1 cellular context compared by ENCODE assay signal in genomic region chrX:152926923-152927322, GRCh38.
TF ChIP-seq lines count a peak whose summit lies in the region.

No MANE protein-coding gene starts in this region.

TF ChIP-seq in K562, 482 proteins besides CTCF, POLR2A, EP300 and RAD21 (continued from another document):
- TF ChIP-seq, protein P1, sequence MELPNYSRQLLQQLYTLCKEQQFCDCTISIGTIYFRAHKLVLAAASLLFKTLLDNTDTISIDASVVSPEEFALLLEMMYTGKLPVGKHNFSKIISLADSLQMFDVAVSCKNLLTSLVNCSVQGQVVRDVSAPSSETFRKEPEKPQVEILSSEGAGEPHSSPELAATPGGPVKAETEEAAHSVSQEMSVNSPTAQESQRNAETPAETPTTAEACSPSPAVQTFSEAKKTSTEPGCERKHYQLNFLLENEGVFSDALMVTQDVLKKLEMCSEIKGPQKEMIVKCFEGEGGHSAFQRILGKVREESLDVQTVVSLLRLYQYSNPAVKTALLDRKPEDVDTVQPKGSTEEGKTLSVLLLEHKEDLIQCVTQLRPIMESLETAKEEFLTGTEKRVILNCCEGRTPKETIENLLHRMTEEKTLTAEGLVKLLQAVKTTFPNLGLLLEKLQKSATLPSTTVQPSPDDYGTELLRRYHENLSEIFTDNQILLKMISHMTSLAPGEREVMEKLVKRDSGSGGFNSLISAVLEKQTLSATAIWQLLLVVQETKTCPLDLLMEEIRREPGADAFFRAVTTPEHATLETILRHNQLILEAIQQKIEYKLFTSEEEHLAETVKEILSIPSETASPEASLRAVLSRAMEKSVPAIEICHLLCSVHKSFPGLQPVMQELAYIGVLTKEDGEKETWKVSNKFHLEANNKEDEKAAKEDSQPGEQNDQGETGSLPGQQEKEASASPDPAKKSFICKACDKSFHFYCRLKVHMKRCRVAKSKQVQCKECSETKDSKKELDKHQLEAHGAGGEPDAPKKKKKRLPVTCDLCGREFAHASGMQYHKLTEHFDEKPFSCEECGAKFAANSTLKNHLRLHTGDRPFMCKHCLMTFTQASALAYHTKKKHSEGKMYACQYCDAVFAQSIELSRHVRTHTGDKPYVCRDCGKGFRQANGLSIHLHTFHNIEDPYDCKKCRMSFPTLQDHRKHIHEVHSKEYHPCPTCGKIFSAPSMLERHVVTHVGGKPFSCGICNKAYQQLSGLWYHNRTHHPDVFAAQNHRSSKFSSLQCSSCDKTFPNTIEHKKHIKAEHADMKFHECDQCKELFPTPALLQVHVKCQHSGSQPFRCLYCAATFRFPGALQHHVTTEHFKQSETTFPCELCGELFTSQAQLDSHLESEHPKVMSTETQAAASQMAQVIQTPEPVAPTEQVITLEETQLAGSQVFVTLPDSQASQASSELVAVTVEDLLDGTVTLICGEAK (IDR thresholded peaks at IDR 0.05), result no peak
- TF ChIP-seq, protein P1 (CRISPR knock-in tag; IDR thresholded peaks at IDR 0.05), result no peak
- no peak for TF ChIP-seq PKNOX1 (IDR thresholded peaks at IDR 0.05)
- TF ChIP-seq, protein P2, sequence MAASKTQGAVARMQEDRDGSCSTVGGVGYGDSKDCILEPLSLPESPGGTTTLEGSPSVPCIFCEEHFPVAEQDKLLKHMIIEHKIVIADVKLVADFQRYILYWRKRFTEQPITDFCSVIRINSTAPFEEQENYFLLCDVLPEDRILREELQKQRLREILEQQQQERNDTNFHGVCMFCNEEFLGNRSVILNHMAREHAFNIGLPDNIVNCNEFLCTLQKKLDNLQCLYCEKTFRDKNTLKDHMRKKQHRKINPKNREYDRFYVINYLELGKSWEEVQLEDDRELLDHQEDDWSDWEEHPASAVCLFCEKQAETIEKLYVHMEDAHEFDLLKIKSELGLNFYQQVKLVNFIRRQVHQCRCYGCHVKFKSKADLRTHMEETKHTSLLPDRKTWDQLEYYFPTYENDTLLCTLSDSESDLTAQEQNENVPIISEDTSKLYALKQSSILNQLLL (CRISPR knock-in tag; IDR thresholded peaks at IDR 0.05; ENCODE audit: borderline replicate concordance), result no peak
- TF ChIP-seq, protein P3, sequence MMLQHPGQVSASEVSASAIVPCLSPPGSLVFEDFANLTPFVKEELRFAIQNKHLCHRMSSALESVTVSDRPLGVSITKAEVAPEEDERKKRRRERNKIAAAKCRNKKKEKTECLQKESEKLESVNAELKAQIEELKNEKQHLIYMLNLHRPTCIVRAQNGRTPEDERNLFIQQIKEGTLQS (IDR thresholded peaks at IDR 0.05), result peak; percentile 76
- TF ChIP-seq, protein P3 (CRISPR knock-in tag; conservative IDR thresholded peaks at IDR 0.05), result no peak
- no peak for TF ChIP-seq ZBTB17 (CRISPR knock-in tag; IDR thresholded peaks at IDR 0.05)
